ENCODE assay signal across 8 cellular contexts in genomic region chr5:92518318-92518913, GRCh38.
A peak's percentile ranks its signal among the peaks of the same experiment; 100 is the strongest.
DNase-seq lines count a peak whose midpoint lies in the region; ATAC-seq and TF ChIP-seq lines count a peak whose summit lies in the region.

No MANE protein-coding gene starts in this region.

- BruUV-seq in HCT116 (replicated peaks; lab: Mats Ljungman, UMichigan) = no TSS peak

- H3K27me3 ChIP-seq in HCT116 (ENCODE audit: insufficient read depth, low read length) (no peaks in the 10 kb centered on the region), adrenal gland (no peaks in the 10 kb centered on the region), liver (ENCODE audit: control insufficient read depth in 4 of 4, insufficient read depth in 4 of 4, low read length in 3 of 4) (no peaks in the 10 kb centered on the region)

- H3K36me3 ChIP-seq in HCT116 (ENCODE audit: control insufficient read depth in 1 of 2, insufficient read depth in 2 of 2, low read length in 2 of 2) = no peaks in the 10 kb centered on the region
- H3K36me3 ChIP-seq in adrenal gland (replicated peaks in 1 of 2) = no peaks in the 10 kb centered on the region
- H3K36me3 ChIP-seq in liver (ENCODE audit: control insufficient read depth in 4 of 4, insufficient read depth in 3 of 4, low read depth in 1 of 4, low read length in 3 of 4) = no peaks in the 10 kb centered on the region

- H3K9me3 ChIP-seq in HCT116 (ENCODE audit: control insufficient read depth in 1 of 2, insufficient read depth in 1 of 2, low read depth in 1 of 2, low read length in 2 of 2) (no peaks in the 10 kb centered on the region), adrenal gland (replicated peaks in 1 of 3) (no peaks in the 10 kb centered on the region), liver (ENCODE audit: control insufficient read depth in 4 of 4, low read length in 3 of 4) (peaks cover 0 to 3% (median 0%) of the 10 kb centered on the region in 4 donors)

- no peaks in the 10 kb centered on the region for H3K27me3 Mint-ChIP-seq in activated T-helper 1 cell treated with anti-CD3 and anti-CD28 coated beads, Interleukin-12 subunit alpha, Interleukin-12 subunit beta, Interleukin-2, Interleukin-4 antibody, amounts not matched to agents 30 ng/mL and 10 ng/mL and 1 ng/mL, durations not matched to agents 14 hours and 24 hours and 36 hours (ENCODE audit: insufficient read depth)

- no peak overlapping the region for H3K4me2 ChIP-seq in HCT116 (ENCODE audit: low read length)

- TF ChIP-seq RAD21 in HCT116 (IDR thresholded peaks at IDR 0.05; ENCODE audit: low read depth) (peak; percentile 33; the same call in 1 of the 2 replicates), liver (IDR thresholded peaks at IDR 0.05) (peak; percentile 82 to 86)

- CTCF ChIA-PET in HCT116 (lab: Charles Lee) = interaction anchor here (1.0 to 1.4 kb wide), 7 partner anchors 10 to 44 kb away, joined by 3 to 6 read pairs (median 3); no protein-coding TSS in a partner anchor

- no peak overlapping the region for H3K4me3 Mint-ChIP-seq in activated T-helper 1 cell treated with anti-CD3 and anti-CD28 coated beads, Interleukin-12 subunit alpha, Interleukin-12 subunit beta, Interleukin-2, Interleukin-4 antibody, amounts not matched to agents 30 ng/mL and 10 ng/mL and 1 ng/mL, durations not matched to agents 14 hours and 24 hours and 36 hours

- DNase-seq in Right ventricle myocardium inferior (ENCODE audit: missing footprints) = no peak
- DNase-seq in left ventricle myocardium superior = no peak
- peak; percentile 16 for DNase-seq in HCT116 (ENCODE audit: low read depth, low spot score)
- peak; percentile 68 for DNase-seq in LHCN-M2 (ENCODE audit: low read depth)
- DNase-seq in adrenal gland = peak in 4 of 7 donors; percentile 9 to 22 (median 16)
- DNase-seq in NCI-H510A (lab: John Stamatoyannopoulos, UW) = no peak
- no peak for DNase-seq in activated T-helper 1 cell treated with anti-CD3 and anti-CD28 coated beads, Interleukin-12 subunit alpha, Interleukin-12 subunit beta, Interleukin-2, Interleukin-4 antibody, amounts not matched to agents 30 ng/mL and 10 ng/mL and 1 ng/mL, durations not matched to agents 14 hours and 24 hours and 36 hours (ENCODE audit: low spot score)

- ATAC-seq in Right ventricle myocardium inferior = peak; percentile 42
- ATAC-seq in left ventricle myocardium superior = no peak
- peak; percentile 91 for ATAC-seq in HCT116

- peaks cover 5% of the 10 kb centered on the region for H3K9me3 Mint-ChIP-seq in activated T-helper 1 cell treated with anti-CD3 and anti-CD28 coated beads, Interleukin-12 subunit alpha, Interleukin-12 subunit beta, Interleukin-2, Interleukin-4 antibody, amounts not matched to agents 30 ng/mL and 10 ng/mL and 1 ng/mL, durations not matched to agents 14 hours and 24 hours and 36 hours

- intact Hi-C loops in Right ventricle myocardium inferior (cut with DNase I) (no loop called here), left ventricle myocardium superior (cut with micrococcal nuclease) (no loop called here), HCT116 (cut with micrococcal nuclease) (no loop called here), adrenal gland (cut with DNase I) (no loop called here)
- intact Hi-C loops in activated T-helper 1 cell treated with anti-CD3 and anti-CD28 coated beads, Interleukin-12 subunit alpha, Interleukin-12 subunit beta, Interleukin-2, Interleukin-4 antibody, amounts not matched to agents 30 ng/mL and 10 ng/mL and 1 ng/mL, durations not matched to agents 14 hours and 24 hours and 36 hours (cut with micrococcal nuclease) = no loop called here

- H3K9ac ChIP-seq in HCT116 (ENCODE audit: low read length) (no peak overlapping the region), liver (ENCODE audit: low read depth in 1 of 2, low read length in 2 of 2) (no peak overlapping the region)

- no peaks in the 10 kb centered on the region for H3K36me3 Mint-ChIP-seq in activated T-helper 1 cell treated with anti-CD3 and anti-CD28 coated beads, Interleukin-12 subunit alpha, Interleukin-12 subunit beta, Interleukin-2, Interleukin-4 antibody, amounts not matched to agents 30 ng/mL and 10 ng/mL and 1 ng/mL, durations not matched to agents 14 hours and 24 hours and 36 hours (ENCODE audit: low read depth)

- H3K27ac ChIP-seq in HCT116 (ENCODE audit: low read depth, low read length) (no peak overlapping the region), adrenal gland (no peak overlapping the region), liver (ENCODE audit: low read depth in 1 of 2, low read length in 2 of 2) (no peak overlapping the region)

- H2AFZ ChIP-seq in HCT116 (ENCODE audit: low read depth, low read length, poor library complexity, severe bottlenecking) = peak overlapping the region; percentile 98

- POLR2A ChIA-PET in HCT116 (lab: Charles Lee) = no interaction called here

- 32 to 44% (median 41%) methylated on average over 4 of the region's 4 CpGs for WGBS in adrenal gland, 4 donors
- 19% methylated on average over 4 of the region's 4 CpGs for whole genome bisulfite sequencing in liver

- H3K79me2 ChIP-seq in HCT116 (ENCODE audit: insufficient read depth, low read length) = no peaks in the 10 kb centered on the region

- H3K4me3 ChIP-seq in HCT116 (replicated peaks in 1 of 2; ENCODE audit: low read depth in 1 of 2, low read length in 2 of 2) (no peak overlapping the region), adrenal gland (no peak overlapping the region), liver (ENCODE audit: low read depth in 1 of 3, low read length in 3 of 3) (peak overlapping the region in 1 of 3 donors; percentile 7)

- RAD21 ChIA-PET in HCT116 (lab: Charles Lee; ENCODE audit: low non-redundant PET in 1 of 2, low total read pairs in 2 of 2, uncharacterized antibody in 2 of 2, unreplicated experiment in 2 of 2) = interaction anchor here in 1 of 2 experiments (0.6 kb wide), 1 partner anchor 43 kb away, joined by 3 read pairs; no protein-coding TSS in a partner anchor

- TF ChIP-seq CTCF in HCT116 (IDR thresholded peaks at IDR 0.05 in 2 of 3, conservative IDR thresholded peaks at IDR 0.05 in 1 of 3; ENCODE audit: borderline replicate concordance in 1 of 3, insufficient read depth in 1 of 3, low read depth in 2 of 3, low read length in 2 of 3) (peak in 2 of 3 experiments; percentile 58 to 68; a peak in 4 of 6 replicates), adrenal gland (IDR thresholded peaks at IDR 0.05) (peak; percentile 25 to 56 (median 48)), liver (IDR thresholded peaks at IDR 0.05; ENCODE audit: low read depth, low read length, missing input control) (peak; percentile 65)

- TF ChIP-seq POLR2A in HCT116 (IDR thresholded peaks at IDR 0.05; ENCODE audit: borderline replicate concordance, extremely low read depth, insufficient read depth, insufficient read length) (no peak), adrenal gland (IDR thresholded peaks at IDR 0.05) (no peak)

- H3K4me1 ChIP-seq in HCT116 (ENCODE audit: control insufficient read depth in 1 of 2, insufficient read depth in 2 of 2, low read length in 2 of 2) (no peaks in the 10 kb centered on the region), adrenal gland (replicated peaks in 1 of 2) (no peaks in the 10 kb centered on the region), liver (ENCODE audit: control insufficient read depth in 4 of 4, insufficient read depth in 4 of 4, low read length in 3 of 4) (peaks cover 0 to 3% (median 1%) of the 10 kb centered on the region in 4 donors)

- no peaks in the 10 kb centered on the region for H4K20me1 ChIP-seq in HCT116 (ENCODE audit: insufficient read depth)

- no peak overlapping the region for H3K27ac Mint-ChIP-seq in activated T-helper 1 cell treated with anti-CD3 and anti-CD28 coated beads, Interleukin-12 subunit alpha, Interleukin-12 subunit beta, Interleukin-2, Interleukin-4 antibody, amounts not matched to agents 30 ng/mL and 10 ng/mL and 1 ng/mL, durations not matched to agents 14 hours and 24 hours and 36 hours

- peaks cover 7% of the 10 kb centered on the region for H3K4me1 Mint-ChIP-seq in activated T-helper 1 cell treated with anti-CD3 and anti-CD28 coated beads, Interleukin-12 subunit alpha, Interleukin-12 subunit beta, Interleukin-2, Interleukin-4 antibody, amounts not matched to agents 30 ng/mL and 10 ng/mL and 1 ng/mL, durations not matched to agents 14 hours and 24 hours and 36 hours (ENCODE audit: low read depth)

- no peaks in the 10 kb centered on the region for H3K9me2 ChIP-seq in HCT116 (ENCODE audit: insufficient read depth)

TF ChIP-seq in liver, 16 proteins besides CTCF, POLR2A, EP300 and RAD21:
- TF ChIP-seq ZBTB33 (IDR thresholded peaks at IDR 0.05) = no peak
- TF ChIP-seq JUND (IDR thresholded peaks at IDR 0.05) = no peak
- TF ChIP-seq HNF4G (IDR thresholded peaks at IDR 0.05) = no peak

Comparison
In these comparisons a context has a peak if more than half of its experiments do, and no peak if none do; other contexts are left out.
1. DNase-seq: peak in HCT116 (single experiment), LHCN-M2 (single experiment) and adrenal gland (4 of 7); none in Right ventricle myocardium inferior (single experiment), left ventricle myocardium superior (single experiment), NCI-H510A (single experiment) and activated T-helper 1 cell treated with anti-CD3 and anti-CD28 coated beads, Interleukin-12 subunit alpha, Interleukin-12 subunit beta, Interleukin-2, Interleukin-4 antibody, amounts not matched to agents 30 ng/mL and 10 ng/mL and 1 ng/mL, durations not matched to agents 14 hours and 24 hours and 36 hours (single experiment).
2. Peak in every context shown above with its lines, with median percentiles within 50 percentile points of each other: CTCF ChIP-seq.